ENCODE assay signal across 11 cellular contexts in genomic region chr9:134026561-134026960, GRCh38. TPM values are rescaled to one million over a fixed set of nuclear protein-coding genes. Genes with fewer than 3 reads are reported as not detected.
DNase-seq lines count a peak whose midpoint lies in the region; ATAC-seq, FAIRE-seq and TF ChIP-seq lines count a peak whose summit lies in the region.
"Had no signal": no experiment of that assay in that cellular context is flagged by ENCODE, and none has a peak within 500 bp of the region (broad histone marks: within the 10 kb centered on the region; RNA-seq: fewer than 3 reads in every experiment).

No MANE protein-coding gene starts in this region.

- H3K27me3 Mint-ChIP-seq in HFFc6 (ENCODE audit: insufficient read depth) (no peaks in the 10 kb centered on the region), naive B cell (no peaks in the 10 kb centered on the region)

- H3K4me1 Mint-ChIP-seq in HFFc6 (ENCODE audit: low read depth): peaks cover 18% of the 10 kb centered on the region
- peaks cover 10 to 28% (median 12%) of the 10 kb centered on the region in 3 donors for H3K4me1 Mint-ChIP-seq in naive B cell

- peaks cover 12% of the 10 kb centered on the region for H3K36me3 Mint-ChIP-seq in HFFc6 (ENCODE audit: low read depth)
- no peaks in the 10 kb centered on the region for H3K36me3 Mint-ChIP-seq in naive B cell

- H2AFZ ChIP-seq in GM12878 (ENCODE audit: control insufficient read depth, low read depth, low read length): no peak overlapping the region

- 85% methylated on average over 18 of the region's 18 CpGs for WGBS in GM12878 (ENCODE audit: insufficient coverage, insufficient replicate concordance, low lambda C conversion rate, missing lambda C conversion rate)
- WGBS in esophagus muscularis mucosa: 83% methylated on average over 5 of the region's 18 CpGs

- no TSS peak for BruUV-seq in GM12878 (replicated peaks; lab: Mats Ljungman, UMichigan)

- SMC1A ChIA-PET in GM12878 (lab: Charles Lee; ENCODE audit: uncharacterized antibody, unreplicated experiment): interaction anchor here (1.0 to 1.5 kb wide), 2 partner anchors 25 to 40 kb away, joined by 3 to 4 read pairs; no protein-coding TSS in a partner anchor

- no peak for TF ChIP-seq EP300 in GM12878 (IDR thresholded peaks at IDR 0.05; ENCODE audit: borderline replicate concordance in 1 of 2, control insufficient read depth in 1 of 2, low read depth in 2 of 2, low read length in 2 of 2)
- no peak for TF ChIP-seq EP300 in esophagus muscularis mucosa (IDR thresholded peaks at IDR 0.05)

- peak overlapping the region; percentile 62; the same call in 1 of the 2 replicates for H3K9ac ChIP-seq in GM12878 (ENCODE audit: control insufficient read depth, insufficient read depth, low read length)

- peak overlapping the region; percentile 94 for H3K4me2 ChIP-seq in GM12878 (ENCODE audit: control insufficient read depth, insufficient read depth)

- no peak overlapping the region for H3K27ac Mint-ChIP-seq in HFFc6
- no peak overlapping the region for H3K27ac Mint-ChIP-seq in naive B cell

- H3K4me3 ChIP-seq in AG04449 (ENCODE audit: low read depth, low read length) (peak overlapping the region; percentile 90), GM12878 (peak overlapping the region; percentile 89), esophagus muscularis mucosa (peak overlapping the region in 2 of 4 donors; percentile 93 to 97)

- H3K36me3 ChIP-seq in GM12878 (ENCODE audit: control insufficient read depth in 2 of 2, insufficient read depth in 2 of 2, low read length in 1 of 2): no peaks in the 10 kb centered on the region; a peak in 2 of 4 replicates
- H3K36me3 ChIP-seq in esophagus muscularis mucosa: peaks cover 10 to 43% (median 35%) of the 10 kb centered on the region in 4 donors

- ATAC-seq in GM12878: no peak
- ATAC-seq in naive B cell (ENCODE audit: low read depth in 2 of 2): no peak
- ATAC-seq in GM19324 (IDR thresholded peaks at IDR 0.05; ENCODE audit: low FRiP score, unreplicated experiment): no peak
- ATAC-seq: right lobe of liver had no signal

- TF ChIP-seq RAD21 in GM12878 (IDR thresholded peaks at IDR 0.05; ENCODE audit: insufficient read depth, low read depth, low read length): no peak

- RAD21 ChIA-PET in GM12878 (lab: Charles Lee; ENCODE audit: unreplicated experiment): interaction anchor here (1.0 to 2.3 kb wide), 2 partner anchors 72 to 109 kb away, joined by 3 to 7 read pairs; partner anchors contain the start of gene WDR5

- no peaks in the 10 kb centered on the region for H3K79me2 ChIP-seq in GM12878 (ENCODE audit: control insufficient read depth, insufficient read depth, low read length)

- H3K9me3 ChIP-seq in GM12878 (replicated peaks; ENCODE audit: control insufficient read depth, insufficient read depth, low read length) (no peaks in the 10 kb centered on the region), esophagus muscularis mucosa (no peaks in the 10 kb centered on the region)
- H3K9me3 ChIP-seq: right lobe of liver had no signal

- TF ChIP-seq POLR2A in GM12878 (IDR thresholded peaks at IDR 0.05; ENCODE audit: low read depth, low read length) (no peak), esophagus muscularis mucosa (IDR thresholded peaks at IDR 0.05; ENCODE audit: low read depth) (no peak)

- FAIRE-seq in GM12878 (lab: Jason Lieb, UNC): no peak
- FAIRE-seq: colon had no signal

- intact Hi-C loops in GM12878 (cut with micrococcal nuclease; ENCODE audit: unreplicated experiment) (no loop called here), esophagus muscularis mucosa (cut with DNase I) (loop anchor here (10.0 kb wide), 1 partner anchor 108 kb away; the partner anchor contains the start of gene WDR5)

- H3K4me1 ChIP-seq in GM12878 (ENCODE audit: control insufficient read depth, insufficient read depth, low read length) (peaks cover 5% of the 10 kb centered on the region), esophagus muscularis mucosa (peaks cover 8 to 19% (median 18%) of the 10 kb centered on the region in 4 donors)

- H3K4me3 Mint-ChIP-seq in HFFc6 (peak overlapping the region; percentile 84), naive B cell (peak overlapping the region; percentile 78 to 91 (median 84))

- DNase-seq in AG04449 (ENCODE audit: low read depth, low spot score) (no peak), HFFc6 (no peak), GM12878 (ENCODE audit: low read depth, low spot score) (no peak), naive B cell (no peak), esophagus muscularis mucosa (ENCODE audit: extremely low spot score) (no peak), NAMALWA (ENCODE audit: low spot score) (no peak), epidermal melanocyte (ENCODE audit: insufficient read length, low spot score) (no peak)
- DNase-seq: PC-9 had no signal

- no peak for TF ChIP-seq CTCF in AG04449 (IDR thresholded peaks at IDR 0.05; ENCODE audit: insufficient read depth, low read length, missing control alignments)
- no peak for TF ChIP-seq CTCF in HFFc6 (IDR thresholded peaks at IDR 0.05)
- no peak for TF ChIP-seq CTCF in GM12878 (IDR thresholded peaks at IDR 0.05 in 2 of 3, conservative IDR thresholded peaks at IDR 0.05 in 1 of 3; ENCODE audit: control insufficient read depth in 2 of 3, extremely low read depth in 1 of 3, insufficient read depth in 1 of 3, low read depth in 3 of 3, low read length in 3 of 3)
- TF ChIP-seq CTCF in esophagus muscularis mucosa (IDR thresholded peaks at IDR 0.05): no peak

- POLR2A ChIA-PET in AG04449 (lab: Yijun Ruan, JAX): no interaction called here
- POLR2A ChIA-PET in GM12878 (lab: Charles Lee): no interaction called here

- in situ Hi-C loops in GM12878 (cut with MboI): no loop called here

- H4K20me1 ChIP-seq in GM12878 (ENCODE audit: control insufficient read depth, insufficient read depth): no peaks in the 10 kb centered on the region

- H3K27me3 ChIP-seq in GM12878 (replicated peaks in 1 of 2; ENCODE audit: control insufficient read depth in 2 of 2, insufficient read depth in 2 of 2, low read length in 1 of 2) (no peaks in the 10 kb centered on the region), esophagus muscularis mucosa (no peaks in the 10 kb centered on the region)
- H3K27me3 ChIP-seq: right lobe of liver had no signal

- no peak overlapping the region for H3K27ac ChIP-seq in GM12878 (ENCODE audit: control insufficient read depth, insufficient read depth)
- H3K27ac ChIP-seq in esophagus muscularis mucosa (replicated peaks in 1 of 4): no peak overlapping the region
- H3K27ac ChIP-seq: PC-9, right lobe of liver had no signal

- CTCF ChIA-PET in AG04449 (lab: Yijun Ruan, JAX) (interaction anchor here (0.6 to 4.2 kb wide), 5 partner anchors 8 to 244 kb away, joined by 3 to 22 read pairs (median 6); partner anchors contain the start of gene WDR5), GM12878 (lab: Yijun Ruan, JAX) (interaction anchor here (0.6 kb wide), 1 partner anchor 587 kb away, joined by 3 read pairs; no protein-coding TSS in a partner anchor)

- H3K9me3 Mint-ChIP-seq in HFFc6 (no peaks in the 10 kb centered on the region), naive B cell (no peaks in the 10 kb centered on the region)

RNA-seq across cellular contexts. Expression of gene BRD3OS, which starts 1.3 kb away (rescaled TPM):
- 10 to 100 TPM; 28.7 to 36.8 (median 31.1) TPM for total RNA-seq in HFFc6 (2021; fragmentation: NEBNext Ultra II Directional; extraction: Animal tissue kit (Norgen Biotek cat#: 25700))
- 7.5 and 7.6 TPM in 2 replicates for total RNA-seq in GM12878 (2013; cell fraction: nucleolus; rRNA removed)
- 11.5 and 12.4 TPM in 2 replicates for total RNA-seq in GM12878 (2014; rRNA removed)
- total RNA-seq in GM12878 (2014; rRNA removed; fragmentation: Illumina TruSeq; extraction: Trizol): 5.4 and 6.3 TPM in 2 replicates
- 12.8 and 13.6 TPM in 2 replicates for total RNA-seq in GM12878 (2021)
- 4.9 TPM for polyA plus RNA-seq in GM12878 (2011; ENCODE audit: low read depth)
- polyA plus RNA-seq in GM12878 (2011; rRNA removed): 5.6 and 7.0 TPM in 2 replicates
- 6.1 and 6.4 TPM in 2 replicates for polyA plus RNA-seq in GM12878 (2011; cell fraction: cytosol; rRNA removed)
- polyA plus RNA-seq in GM12878 (2011; cell fraction: nucleus; rRNA removed): 5.9 and 7.8 TPM in 2 replicates
- 8.5 and 9.0 TPM in 2 replicates for polyA plus RNA-seq in GM12878 (2012)
- polyA plus RNA-seq in GM12878 (2014; fragmentation: Illumina TruSeq; extraction: Trizol): 7.6 and 10.0 TPM in 2 replicates
- 1 to 10 TPM; 2.1 to 2.6 TPM for polyA plus RNA-seq in GM12878 (2014; fragmentation: Nextera tagmentation; extraction: Ambion mirVana)
- polyA plus RNA-seq in GM12878 (2014; rRNA removed): 12.7 and 12.9 TPM in 2 replicates
- 10 to 100 TPM; 13.6 to 13.7 TPM for polyA plus RNA-seq in GM12878 (2016; fragmentation: Nextera tagmentation; extraction: Ambion mirVana)
- polyA minus RNA-seq in GM12878 (2011; rRNA and poly(A)+ RNA removed): 2.2 and 6.0 TPM in 2 replicates
- polyA minus RNA-seq in GM12878 (2011; cell fraction: cytosol; rRNA and poly(A)+ RNA removed): 2.3 and 3.2 TPM in 2 replicates
- 5.2 and 6.1 TPM in 2 replicates for polyA minus RNA-seq in GM12878 (2011; cell fraction: nucleus; rRNA and poly(A)+ RNA removed)
- 10 to 100 TPM; 31.3 to 45.1 (median 35.9) TPM for polyA plus RNA-seq in naive B cell (ENCODE audit: low read depth in 6 of 6)
- 10 to 100 TPM; 13.4 to 33.4 (median 21.7) TPM for total RNA-seq in esophagus muscularis mucosa

RNA-seq across cellular contexts. Expression of gene VAV2, which starts 34.4 kb away (rescaled TPM):
- total RNA-seq in HFFc6 (2021; fragmentation: NEBNext Ultra II Directional; extraction: Animal tissue kit (Norgen Biotek cat#: 25700)): 10 to 100 TPM; 17.6 to 24.5 (median 21.7) TPM
- total RNA-seq in GM12878 (2013; cell fraction: nucleolus; rRNA removed): 39.5 and 41.0 TPM in 2 replicates
- total RNA-seq in GM12878 (2014; rRNA removed) (15.4 and 17.3 TPM in 2 replicates), GM12878 (2014; rRNA removed; fragmentation: Illumina TruSeq; extraction: Trizol) (17.8 and 18.1 TPM in 2 replicates), GM12878 (2021) (36.0 and 43.9 TPM in 2 replicates), esophagus muscularis mucosa (10 to 100 TPM in 2 of 4 donors, 1 to 10 TPM in 2; 9.1 to 13.5 (median 10.1) TPM)
- polyA plus RNA-seq in GM12878 (2011; ENCODE audit: low read depth): 11.0 TPM
- polyA plus RNA-seq in GM12878 (2011; rRNA removed) (9.7 and 13.3 TPM in 2 replicates), GM12878 (2014; fragmentation: Illumina TruSeq; extraction: Trizol) (16.1 and 23.6 TPM in 2 replicates), GM12878 (2014; fragmentation: Nextera tagmentation; extraction: Ambion mirVana) (under 1 TPM; 0.13 to 0.53 TPM), GM12878 (2014; rRNA removed) (26.7 and 30.9 TPM in 2 replicates), GM12878 (2016; fragmentation: Nextera tagmentation; extraction: Ambion mirVana) (10 to 100 TPM; 13.5 to 16.6 TPM), naive B cell (ENCODE audit: low read depth in 6 of 6) (10 to 100 TPM in 5 of 6 donors, 1 to 10 TPM in 1; 5.7 to 33.3 (median 15.2) TPM)
- 16.2 and 18.8 TPM in 2 replicates for polyA plus RNA-seq in GM12878 (2011; cell fraction: cytosol; rRNA removed)
- 37.5 and 42.0 TPM in 2 replicates for polyA plus RNA-seq in GM12878 (2011; cell fraction: nucleus; rRNA removed)
- polyA plus RNA-seq in GM12878 (2012): 24.7 and 27.4 TPM in 2 replicates
- polyA minus RNA-seq in GM12878 (2011; rRNA and poly(A)+ RNA removed): 21.4 and 32.6 TPM in 2 replicates
- 12.7 and 13.9 TPM in 2 replicates for polyA minus RNA-seq in GM12878 (2011; cell fraction: cytosol; rRNA and poly(A)+ RNA removed)
- 11.4 and 17.0 TPM in 2 replicates for polyA minus RNA-seq in GM12878 (2011; cell fraction: nucleus; rRNA and poly(A)+ RNA removed)

RNA-seq across cellular contexts. Expression of gene BRD3, which starts 41.3 kb away (rescaled TPM):
- 10 to 100 TPM; 17.1 to 20.9 (median 18.6) TPM for total RNA-seq in HFFc6 (2021; fragmentation: NEBNext Ultra II Directional; extraction: Animal tissue kit (Norgen Biotek cat#: 25700))
- 11.8 and 13.2 TPM in 2 replicates for total RNA-seq in GM12878 (2013; cell fraction: nucleolus; rRNA removed)
- total RNA-seq in GM12878 (2014; rRNA removed) (4.0 and 4.6 TPM in 2 replicates), GM12878 (2014; rRNA removed; fragmentation: Illumina TruSeq; extraction: Trizol) (1.8 and 2.0 TPM in 2 replicates), GM12878 (2021) (20.8 and 26.3 TPM in 2 replicates), esophagus muscularis mucosa (10 to 100 TPM; 30.0 to 38.2 (median 33.3) TPM)
- 2.5 TPM for polyA plus RNA-seq in GM12878 (2011; ENCODE audit: low read depth)
- polyA plus RNA-seq in GM12878 (2011; rRNA removed) (2.5 and 3.2 TPM in 2 replicates), GM12878 (2014; fragmentation: Illumina TruSeq; extraction: Trizol) (4.1 and 5.1 TPM in 2 replicates), GM12878 (2014; fragmentation: Nextera tagmentation; extraction: Ambion mirVana) (1 to 10 TPM in 1 of 2 experiments, under 1 TPM in 1; 0.53 to 1.1 TPM), GM12878 (2014; rRNA removed) (8.6 and 9.5 TPM in 2 replicates), GM12878 (2016; fragmentation: Nextera tagmentation; extraction: Ambion mirVana) (10 to 100 TPM; 17.2 to 19.0 TPM), naive B cell (ENCODE audit: low read depth in 6 of 6) (10 to 100 TPM in 5 of 6 donors, 1 to 10 TPM in 1; 9.0 to 26.2 (median 15.1) TPM)
- 3.0 and 3.5 TPM in 2 replicates for polyA plus RNA-seq in GM12878 (2011; cell fraction: cytosol; rRNA removed)
- polyA plus RNA-seq in GM12878 (2011; cell fraction: nucleus; rRNA removed): 13.2 and 14.5 TPM in 2 replicates
- 6.4 and 6.8 TPM in 2 replicates for polyA plus RNA-seq in GM12878 (2012)
- 3.1 and 6.9 TPM in 2 replicates for polyA minus RNA-seq in GM12878 (2011; rRNA and poly(A)+ RNA removed)
- polyA minus RNA-seq in GM12878 (2011; cell fraction: cytosol; rRNA and poly(A)+ RNA removed): 4.4 and 15.3 TPM in 2 replicates
- 6.2 and 10.4 TPM in 2 replicates for polyA minus RNA-seq in GM12878 (2011; cell fraction: nucleus; rRNA and poly(A)+ RNA removed)
